In the genomic region with DNA sequence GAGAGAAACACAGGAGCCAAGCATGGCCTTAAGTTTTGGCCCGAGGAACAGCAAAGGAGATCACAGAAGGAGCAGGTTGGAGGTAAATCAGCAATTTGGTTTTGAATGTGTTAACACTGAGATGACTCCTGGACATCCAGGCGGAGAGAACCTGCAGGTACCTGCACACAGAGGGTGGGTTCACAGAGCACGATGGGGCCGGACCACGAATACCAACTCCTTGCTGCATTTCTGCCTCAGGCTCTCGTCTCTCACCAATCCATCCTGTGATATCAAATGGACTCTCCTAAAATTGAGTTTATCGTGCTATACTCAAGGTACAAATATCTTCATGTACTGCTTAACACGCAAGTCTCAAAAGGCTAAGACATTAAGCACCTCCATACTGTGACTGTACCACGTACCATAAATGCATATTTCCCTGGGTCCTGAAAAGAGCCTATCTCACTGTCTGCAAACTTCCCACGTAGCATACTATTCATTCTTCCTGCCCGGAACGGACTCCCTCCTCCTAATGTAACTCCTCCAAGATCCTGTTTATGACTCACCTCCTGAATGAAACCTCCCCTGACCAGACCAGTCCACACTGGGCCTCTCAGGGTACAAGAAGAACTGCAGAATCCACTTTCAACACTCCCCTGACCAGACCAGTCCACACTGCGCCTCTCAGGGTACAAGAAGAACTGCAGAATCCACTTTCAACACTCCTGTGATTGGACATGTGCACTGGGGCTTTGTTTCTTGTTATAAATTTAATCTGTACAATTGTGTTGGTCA, we compare ENCODE assay signal across 13 cellular contexts.
DNase-seq lines count a peak whose midpoint lies in the region; ATAC-seq and TF ChIP-seq lines count a peak whose summit lies in the region.
"Had no signal": no experiment of that assay in that cellular context is flagged by ENCODE, and none has a peak within 500 bp of the region (broad histone marks: within the 10 kb centered on the region; RNA-seq: fewer than 3 reads in every experiment).

No MANE protein-coding gene starts in this region.

- H3K36me3 Mint-ChIP-seq in T-helper 2 cell treated with Interferon-gamma antibody and Interleukin-4, amounts not matched to agents 5 μg/mL and 100 μg/mL, for 36 hours (ENCODE audit: low read depth): peaks cover 15% of the 10 kb centered on the region

- no peaks in the 10 kb centered on the region for H3K27me3 Mint-ChIP-seq in T-helper 2 cell treated with Interferon-gamma antibody and Interleukin-4, amounts not matched to agents 5 μg/mL and 100 μg/mL, for 36 hours (ENCODE audit: low read depth)

- peak; percentile 37 for ATAC-seq in thoracic aorta (ENCODE audit: insufficient number of reproducible peaks, low FRiP score, low read depth)
- no peak for ATAC-seq in HG03565 (IDR thresholded peaks at IDR 0.05; ENCODE audit: unreplicated experiment)
- ATAC-seq: gastroesophageal sphincter had no signal

- H3K4me3 Mint-ChIP-seq in T-helper 2 cell treated with Interferon-gamma antibody and Interleukin-4, amounts not matched to agents 5 μg/mL and 100 μg/mL, for 36 hours: no peak overlapping the region

- no peak for TF ChIP-seq CTCF in right atrium auricular region (IDR thresholded peaks at IDR 0.05)
- no peak for TF ChIP-seq CTCF in thoracic aorta (IDR thresholded peaks at IDR 0.05)
- no peak for TF ChIP-seq CTCF in BE2C (IDR thresholded peaks at IDR 0.05; ENCODE audit: low read depth, low read length)

- H3K36me3 ChIP-seq in right atrium auricular region (no peaks in the 10 kb centered on the region), thoracic aorta (no peaks in the 10 kb centered on the region), BE2C (no peaks in the 10 kb centered on the region)
- H3K36me3 ChIP-seq: gastroesophageal sphincter, prostate gland had no signal

- H3K27ac ChIP-seq in right atrium auricular region: no peak overlapping the region
- no peak overlapping the region for H3K27ac ChIP-seq in thoracic aorta
- H3K27ac ChIP-seq: gastroesophageal sphincter, prostate gland had no signal

- H3K27me3 ChIP-seq in right atrium auricular region (no peaks in the 10 kb centered on the region), thoracic aorta (replicated peaks; ENCODE audit: insufficient read depth) (no peaks in the 10 kb centered on the region), BE2C (no peaks in the 10 kb centered on the region; the same call in 1 of the 2 replicates)
- H3K27me3 ChIP-seq: gastroesophageal sphincter had no signal

- no peak for DNase-seq in T-helper 2 cell treated with Interferon-gamma antibody and Interleukin-4, amounts not matched to agents 5 μg/mL and 100 μg/mL, for 36 hours (ENCODE audit: low spot score)
- DNase-seq in T-helper 2 cell: no peak
- peak; percentile 98 for DNase-seq in amniotic epithelial cell (ENCODE audit: low read depth)
- DNase-seq in right atrium auricular region (ENCODE audit: low spot score): peak; percentile 60
- no peak for DNase-seq in thoracic aorta (ENCODE audit: low spot score)
- no peak for DNase-seq in BE2C
- no peak for DNase-seq in NCI-H1105 treated with DMSO at 0.1 percent for 48 hours (lab: John Stamatoyannopoulos, UW)
- DNase-seq: activated gamma-delta T cell treated with Interleukin-2 at 50 U/mL for 16 hours; NCI-H1417; stimulated activated naive CD4-positive, alpha-beta T cell treated with Interleukin-2 at 50 U/mL for 16 hours had no signal

- H3K4me3 ChIP-seq in right atrium auricular region: no peak overlapping the region
- no peak overlapping the region for H3K4me3 ChIP-seq in thoracic aorta
- no peak overlapping the region for H3K4me3 ChIP-seq in BE2C (ENCODE audit: low read depth, low read length)
- H3K4me3 ChIP-seq: gastroesophageal sphincter, prostate gland had no signal

- peaks cover 60% of the 10 kb centered on the region for H3K4me1 Mint-ChIP-seq in T-helper 2 cell treated with Interferon-gamma antibody and Interleukin-4, amounts not matched to agents 5 μg/mL and 100 μg/mL, for 36 hours (ENCODE audit: low read depth)

- no peaks in the 10 kb centered on the region for H3K9me3 ChIP-seq in right atrium auricular region
- H3K9me3 ChIP-seq in thoracic aorta: no peaks in the 10 kb centered on the region
- H3K9me3 ChIP-seq in BE2C: no peaks in the 10 kb centered on the region
- H3K9me3 ChIP-seq: gastroesophageal sphincter, prostate gland had no signal

- H3K9me3 Mint-ChIP-seq in T-helper 2 cell treated with Interferon-gamma antibody and Interleukin-4, amounts not matched to agents 5 μg/mL and 100 μg/mL, for 36 hours: peaks cover 6% of the 10 kb centered on the region

- H3K4me1 ChIP-seq in right atrium auricular region: peaks cover 0 to 7% of the 10 kb centered on the region in 2 donors
- H3K4me1 ChIP-seq in thoracic aorta (ENCODE audit: control insufficient read depth in 1 of 2, low read depth in 2 of 2): peaks cover 10 to 13% of the 10 kb centered on the region in 2 donors
- no peaks in the 10 kb centered on the region for H3K4me1 ChIP-seq in BE2C
- H3K4me1 ChIP-seq: gastroesophageal sphincter, prostate gland had no signal

- peak overlapping the region; percentile 29 for H3K27ac Mint-ChIP-seq in T-helper 2 cell treated with Interferon-gamma antibody and Interleukin-4, amounts not matched to agents 5 μg/mL and 100 μg/mL, for 36 hours

Comparison
In these comparisons a context has a peak if more than half of its experiments do, and no peak if none do; other contexts are left out.
1. DNase-seq: peak in amniotic epithelial cell (single experiment) and right atrium auricular region (single experiment); none in T-helper 2 cell treated with Interferon-gamma antibody and Interleukin-4, amounts not matched to agents 5 μg/mL and 100 μg/mL, for 36 hours (single experiment), T-helper 2 cell (0 of 5), thoracic aorta (single experiment), BE2C (single experiment) and NCI-H1105 treated with DMSO at 0.1 percent for 48 hours (single experiment).